21 cellular contexts compared by ENCODE assay signal in genomic region chr5:55402199-55402598, GRCh38.
DNase-seq lines count a peak whose midpoint lies in the region; ATAC-seq, FAIRE-seq and TF ChIP-seq lines count a peak whose summit lies in the region.
"Had no signal": no experiment of that assay in that cellular context is flagged by ENCODE, and none has a peak within 500 bp of the region (broad histone marks: within the 10 kb centered on the region; RNA-seq: fewer than 3 reads in every experiment).

No MANE protein-coding gene starts in this region.

- H3K27ac ChIP-seq in A549, result no peak overlapping the region
- H3K27ac ChIP-seq in WERI-Rb-1, result no peak overlapping the region
- H3K27ac ChIP-seq: gastroesophageal sphincter, GM23248, thyroid gland had no signal

- POLR2A ChIA-PET in A549 (lab: Yijun Ruan, JAX), result no interaction called here

- TF ChIP-seq EP300 in A549 (IDR thresholded peaks at IDR 0.05), result no peak

- peak; percentile 3 to 11 for DNase-seq in A549 (ENCODE audit: low read depth in 1 of 2, low spot score in 1 of 2)
- no peak for DNase-seq in WERI-Rb-1
- DNase-seq in fibroblast of the aortic adventitia (ENCODE audit: low read depth), result no peak
- no peak for DNase-seq in NOMO-1 treated with DMSO at 0.1 percent for 48 hours (lab: John Stamatoyannopoulos, UW; ENCODE audit: unreplicated experiment)
- DNase-seq in globus pallidus (ENCODE audit: low spot score), result no peak
- no peak for DNase-seq in AG20443 (ENCODE audit: low spot score)
- DNase-seq: amygdala; EL; GM23248; KBM-7; kidney; NCI-H146; NCI-H446; retina; stimulated activated CD4-positive, alpha-beta T cell treated with anti-CD3 and anti-CD28 coated beads, Interleukin-2, amount 100 ng/mL, for 24 hours; thyroid gland had no signal

- no peak overlapping the region for H3K4me2 ChIP-seq in A549

- TF ChIP-seq CTCF in A549 (IDR thresholded peaks at IDR 0.05) (no peak), GM12872 (IDR thresholded peaks at IDR 0.05; ENCODE audit: insufficient read depth, low read depth, low read length) (peak; percentile 41; the same call in 2 of the 3 replicates), WERI-Rb-1 (IDR thresholded peaks at IDR 0.05; ENCODE audit: low read depth, low read length) (0 out of 2 replicates have a peak, but pooled peaks have one; percentile 6), fibroblast of the aortic adventitia (IDR thresholded peaks at IDR 0.05; ENCODE audit: insufficient read depth, low read length) (peak; percentile 31)

- no peak overlapping the region for H3K4me3 ChIP-seq in A549
- no peak overlapping the region for H3K4me3 ChIP-seq in WERI-Rb-1 (ENCODE audit: low read depth, low read length)
- no peak overlapping the region for H3K4me3 ChIP-seq in fibroblast of the aortic adventitia (ENCODE audit: low read depth, low read length)
- H3K4me3 ChIP-seq: gastroesophageal sphincter, GM23248, thyroid gland had no signal

- TF ChIP-seq POLR2A in A549 (IDR thresholded peaks at IDR 0.05; ENCODE audit: low read length), result no peak

- WGBS in A549 (ENCODE audit: missing lambda C conversion rate), result 38% methylated on average over 2 of the region's 2 CpGs

- no peak for FAIRE-seq in A549 (lab: Jason Lieb, UNC)
- FAIRE-seq: GM18507, kidney had no signal

- ATAC-seq in A549 (peak; percentile 62 to 69; a peak in 5 of 6 replicates), HG03439 (IDR thresholded peaks at IDR 0.05; ENCODE audit: unreplicated experiment) (no peak)
- ATAC-seq: activated CD4-positive, CD25-positive, alpha-beta regulatory T cell treated with anti-CD3 and anti-CD28 coated beads, Interleukin-2, amount 50 U/mL, for 24 hours; gastroesophageal sphincter had no signal

- no peaks in the 10 kb centered on the region for H3K4me1 ChIP-seq in A549
- H3K4me1 ChIP-seq: thyroid gland had no signal

- H3K36me3 ChIP-seq in WERI-Rb-1, result peaks cover 57% of the 10 kb centered on the region

- H3K9me3 ChIP-seq in A549, result no peaks in the 10 kb centered on the region
- no peaks in the 10 kb centered on the region for H3K9me3 ChIP-seq in WERI-Rb-1 (ENCODE audit: severe bottlenecking)
- H3K9me3 ChIP-seq: gastroesophageal sphincter, thyroid gland had no signal

- CTCF ChIA-PET in A549 (lab: Yijun Ruan, JAX), result interaction anchor here (0.7 to 1.3 kb wide), 2 partner anchors 9 to 290 kb away, joined by 3 to 6 read pairs; no protein-coding TSS in a partner anchor

- no peak for TF ChIP-seq RAD21 in A549 (conservative IDR thresholded peaks at IDR 0.05 in 1 of 2, IDR thresholded peaks at IDR 0.05 in 1 of 2)

- H3K27me3 ChIP-seq in WERI-Rb-1 (ENCODE audit: insufficient read depth, low read depth, severe bottlenecking), result no peaks in the 10 kb centered on the region
- H3K27me3 ChIP-seq: gastroesophageal sphincter, thyroid gland had no signal

TF ChIP-seq in A549, 52 proteins besides CTCF, POLR2A, EP300 and RAD21:
- TF ChIP-seq ELK1 (IDR thresholded peaks at IDR 0.05; ENCODE audit: low read depth, low read length), result no peak
- no peak for TF ChIP-seq ZC3H11A (IDR thresholded peaks at IDR 0.05)
- TF ChIP-seq HEYL (CRISPR knock-in tag; IDR thresholded peaks at IDR 0.05), result no peak
- TF ChIP-seq MAFK (IDR thresholded peaks at IDR 0.05; ENCODE audit: partially characterized antibody), result no peak
- TF ChIP-seq EHF (CRISPR knock-in tag; IDR thresholded peaks at IDR 0.05), result no peak
- TF ChIP-seq ZFP36 (IDR thresholded peaks at IDR 0.05; ENCODE audit: borderline replicate concordance, partially characterized antibody), result no peak
- TF ChIP-seq USF2 (IDR thresholded peaks at IDR 0.05), result no peak
- no peak for TF ChIP-seq CBX2 (IDR thresholded peaks at IDR 0.05; ENCODE audit: borderline replicate concordance, low read depth)
- no peak for TF ChIP-seq TP53 (CRISPR knock-in tag; IDR thresholded peaks at IDR 0.05)
- TF ChIP-seq CHD2 (IDR thresholded peaks at IDR 0.05; ENCODE audit: low read length, partially characterized antibody), result no peak
- TF ChIP-seq E2F6 (IDR thresholded peaks at IDR 0.05; ENCODE audit: borderline replicate concordance, low read depth), result no peak
- no peak for TF ChIP-seq FOXS1 (CRISPR knock-in tag; IDR thresholded peaks at IDR 0.05)
- no peak for TF ChIP-seq ESRRA (IDR thresholded peaks at IDR 0.05; ENCODE audit: borderline replicate concordance, low read length)
TF ChIP-seq in A549: peak in this region for 0.

Comparison
In these comparisons a context has a peak if more than half of its experiments do, and no peak if none do; other contexts are left out.
1. DNase-seq: peak in A549 (2 of 2); none in WERI-Rb-1 (single experiment), fibroblast of the aortic adventitia (single experiment), NOMO-1 treated with DMSO at 0.1 percent for 48 hours (single experiment), globus pallidus (single experiment) and AG20443 (single experiment).